In the genomic region with DNA sequence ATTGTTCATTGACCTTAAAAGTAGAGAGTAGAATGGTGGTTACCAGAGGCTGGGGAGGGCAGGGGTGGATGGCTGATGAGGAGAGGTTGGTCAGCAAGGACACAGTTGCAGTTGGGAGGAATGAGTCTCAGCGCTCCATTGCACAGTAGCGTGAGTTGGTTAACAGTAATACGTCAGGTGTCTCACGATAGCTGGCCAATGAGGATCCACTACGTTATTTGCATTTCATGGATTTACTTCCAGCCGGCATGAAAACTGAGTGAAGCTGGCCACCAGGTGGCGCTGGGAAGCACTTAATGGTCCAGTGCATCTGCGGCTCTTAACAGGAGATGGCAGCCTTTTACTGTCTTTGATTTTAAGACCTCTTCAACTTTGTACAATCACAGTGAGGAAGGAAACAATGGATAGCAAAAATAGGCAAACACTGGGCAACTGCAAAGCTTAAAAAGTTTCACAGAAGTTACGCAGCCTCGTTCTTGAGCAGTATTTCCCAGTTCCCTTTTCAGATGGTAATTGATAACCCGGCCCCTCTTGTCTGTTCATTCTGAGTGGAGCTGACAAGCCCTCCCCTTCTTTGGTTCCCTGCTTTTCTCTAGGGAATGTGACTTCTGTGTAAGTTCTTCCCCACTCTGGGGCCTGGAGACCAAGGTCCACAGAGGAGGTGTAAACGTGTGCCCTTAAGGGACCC, we compare ENCODE assay signal across 7 cellular contexts. TPM values are rescaled to one million over a fixed set of nuclear protein-coding genes. Genes with fewer than 3 reads are reported as not detected.
DNase-seq lines count a peak whose midpoint lies in the region; ATAC-seq and TF ChIP-seq lines count a peak whose summit lies in the region.

No MANE protein-coding gene starts in this region.

- H3K4me3 Mint-ChIP-seq in T-cell: no peak overlapping the region

- no peaks in the 10 kb centered on the region for H3K36me3 Mint-ChIP-seq in T-cell

- no peak for TF ChIP-seq POLR2A in adrenal gland (IDR thresholded peaks at IDR 0.05)

- H3K9me3 Mint-ChIP-seq in T-cell: no peaks in the 10 kb centered on the region

- intact Hi-C loops in adrenal gland (cut with DNase I) (loop anchor here (5.0 to 10.0 kb wide), 5 partner anchors 135 to 535 kb away; no protein-coding TSS in a partner anchor), left ventricle myocardium superior (cut with micrococcal nuclease) (loop anchor here (5.0 to 10.0 kb wide), 3 partner anchors 135 to 428 kb away; a partner anchor contains a TSS)

- H3K9me3 ChIP-seq in adrenal gland (replicated peaks in 1 of 3): no peaks in the 10 kb centered on the region

- peak overlapping the region in 1 of 5 donors; percentile 9 for H3K27ac ChIP-seq in adrenal gland

- no peak overlapping the region for H3K27ac Mint-ChIP-seq in T-cell

- peaks cover 0 to 22% of the 10 kb centered on the region in 2 donors for H3K4me1 ChIP-seq in adrenal gland (replicated peaks in 1 of 2)

- POLR2A ChIA-PET in T-cell (lab: Charles Lee): no interaction called here

- H3K4me3 ChIP-seq in adrenal gland: no peak overlapping the region
- H3K4me3 ChIP-seq in retinal pigment epithelial cell (ENCODE audit: low read length): no peak overlapping the region

- H3K36me3 ChIP-seq in adrenal gland (replicated peaks in 1 of 2): no peaks in the 10 kb centered on the region

- DNase-seq in NCI-H1694 (lab: John Stamatoyannopoulos, UW): peak; percentile 46
- DNase-seq in T-cell: peak; percentile 58 to 89 (median 80)
- peak; percentile 89 to 98 (median 95) for DNase-seq in adrenal gland
- DNase-seq in left ventricle myocardium superior: peak; percentile 94
- peak; percentile 75 for DNase-seq in retinal pigment epithelial cell (ENCODE audit: low read depth)

- CTCF ChIA-PET in T-cell (lab: Charles Lee): interaction anchor here (0.5 to 3.8 kb wide), 35 partner anchors 10 to 773 kb away, joined by 3 to 32 read pairs (median 4); a partner anchor contains a TSS

- ATAC-seq in GM18499 (IDR thresholded peaks at IDR 0.05; ENCODE audit: insufficient read depth, unreplicated experiment): peak; percentile 91
- peak; percentile 94 for ATAC-seq in HG02938 (IDR thresholded peaks at IDR 0.05; ENCODE audit: unreplicated experiment)
- ATAC-seq in T-cell (replicated peaks in 1 of 4): peak; percentile 87 to 96 (median 89)
- peak; percentile 91 for ATAC-seq in left ventricle myocardium superior

- peaks cover 0 to 6% (median 5%) of the 10 kb centered on the region in 3 donors for H3K4me1 Mint-ChIP-seq in T-cell

- H3K27me3 Mint-ChIP-seq in T-cell: peaks cover 0 to 2% of the 10 kb centered on the region in 2 donors

- peak; percentile 98 to 100 (median 100) for TF ChIP-seq CTCF in adrenal gland (IDR thresholded peaks at IDR 0.05)
- peak; percentile 98 for TF ChIP-seq CTCF in retinal pigment epithelial cell (conservative IDR thresholded peaks at IDR 0.05; ENCODE audit: low read depth, low read length)

- H3K27me3 ChIP-seq in adrenal gland: no peaks in the 10 kb centered on the region

- WGBS in adrenal gland, 4 donors: 4 to 8% (median 8%) methylated on average over 12 of the region's 12 CpGs

RNA-seq across cellular contexts. Expression of a gene that starts 23.7 kb away (rescaled TPM):
- total RNA-seq in T-cell: 10 to 100 TPM in 3 of 5 donors, 1 to 10 TPM in 2; 3.7 to 24.5 (median 10.8) TPM
- total RNA-seq in adrenal gland: 10 to 100 TPM in 1 of 8 donors, 1 to 10 TPM in 6, under 1 TPM in 1; 0.97 to 13.5 (median 4.0) TPM
- 1 to 10 TPM in 2 of 3 donors, under 1 TPM in 1; 0.95 to 3.0 (median 1.2) TPM for polyA plus RNA-seq in adrenal gland
- 4.5 TPM for total RNA-seq in left ventricle myocardium superior
